ENCODE assay signal across 1 cellular context in genomic region chr3:29156071-29156715, GRCh38.
TF ChIP-seq lines count a peak whose summit lies in the region.

No MANE protein-coding gene starts in this region.

TF ChIP-seq in IMR-90, 13 proteins besides CTCF, POLR2A, EP300 and RAD21:
- TF ChIP-seq FOS (IDR thresholded peaks at IDR 0.05; ENCODE audit: low read depth, low read length) (no peak), CEBPB (IDR thresholded peaks at IDR 0.05; ENCODE audit: low read depth, low read length) (no peak), MAZ (IDR thresholded peaks at IDR 0.05; ENCODE audit: borderline replicate concordance, low read depth, low read length) (no peak), SMC3 (IDR thresholded peaks at IDR 0.05; ENCODE audit: low read depth, low read length) (no peak), MXI1 (IDR thresholded peaks at IDR 0.05; ENCODE audit: borderline replicate concordance, low read depth, low read length) (no peak), MAFK (IDR thresholded peaks at IDR 0.05; ENCODE audit: low read depth, low read length) (no peak), BHLHE40 (IDR thresholded peaks at IDR 0.05; ENCODE audit: low read depth, low read length) (no peak), RFX5 (IDR thresholded peaks at IDR 0.05; ENCODE audit: low read depth, low read length) (no peak), USF2 (IDR thresholded peaks at IDR 0.05; ENCODE audit: low read depth, low read length) (no peak), NFE2L2 (IDR thresholded peaks at IDR 0.05; ENCODE audit: low read depth, low read length) (no peak), RCOR1 (IDR thresholded peaks at IDR 0.05; ENCODE audit: insufficient replicate concordance, low read length) (no peak), CHD1 (IDR thresholded peaks at IDR 0.05; ENCODE audit: low read depth, low read length) (no peak)
- TF ChIP-seq, protein P1, sequence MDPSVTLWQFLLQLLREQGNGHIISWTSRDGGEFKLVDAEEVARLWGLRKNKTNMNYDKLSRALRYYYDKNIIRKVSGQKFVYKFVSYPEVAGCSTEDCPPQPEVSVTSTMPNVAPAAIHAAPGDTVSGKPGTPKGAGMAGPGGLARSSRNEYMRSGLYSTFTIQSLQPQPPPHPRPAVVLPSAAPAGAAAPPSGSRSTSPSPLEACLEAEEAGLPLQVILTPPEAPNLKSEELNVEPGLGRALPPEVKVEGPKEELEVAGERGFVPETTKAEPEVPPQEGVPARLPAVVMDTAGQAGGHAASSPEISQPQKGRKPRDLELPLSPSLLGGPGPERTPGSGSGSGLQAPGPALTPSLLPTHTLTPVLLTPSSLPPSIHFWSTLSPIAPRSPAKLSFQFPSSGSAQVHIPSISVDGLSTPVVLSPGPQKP (IDR thresholded peaks at IDR 0.05; ENCODE audit: borderline replicate concordance, low read depth, low read length), result no peak
